ENCODE assay signal across 19 cellular contexts in the genomic region with DNA sequence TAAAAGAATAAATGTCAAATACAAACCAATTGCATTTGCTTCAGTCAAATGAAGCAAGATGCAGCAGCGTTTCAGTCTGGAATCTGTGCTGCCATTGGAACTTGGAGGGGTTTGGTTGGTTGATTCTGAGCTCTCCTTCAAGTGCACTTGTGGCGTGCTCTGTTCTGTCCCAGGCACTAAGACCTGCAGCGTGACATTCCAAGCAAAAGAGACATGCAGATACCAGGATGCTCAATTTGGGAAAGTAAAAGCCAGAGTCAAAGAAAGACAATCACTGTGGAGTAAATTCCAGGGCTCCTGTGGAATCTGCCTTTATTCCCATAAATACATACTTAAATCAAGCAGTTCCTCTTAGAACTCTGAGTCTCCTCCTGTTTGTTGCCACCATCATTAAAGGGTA.
"Had no signal": no experiment of that assay in that cellular context is flagged by ENCODE, and none has a peak within 500 bp of the region (broad histone marks: within the 10 kb centered on the region; RNA-seq: fewer than 3 reads in every experiment).

No MANE protein-coding gene starts in this region.

- H3K4me3 ChIP-seq: gastrocnemius medialis, left ventricle myocardium inferior, vagina had no signal

- H3K27ac ChIP-seq: brain microvascular endothelial cell, gastrocnemius medialis, left ventricle myocardium inferior, parathyroid adenoma, vagina had no signal

- DNase-seq: activated CD4-positive, alpha-beta T cell treated with anti-CD3 and anti-CD28 coated beads for 4 hours; activated CD8-positive, alpha-beta T cell treated with anti-CD3 and anti-CD28 coated beads for 36 hours; activated gamma-delta T cell treated with Interleukin-2 at 50 U/mL for 16 hours; activated T-cell treated with anti-CD3 and anti-CD28 coated beads, Interleukin-2, amount 50 U/mL, for 72 hours; amniotic stem cell; brain microvascular endothelial cell; gastrocnemius medialis; kidney; left ventricle myocardium inferior; mesenchymal stem cell; nephron progenitor cell; T-helper 2 cell had no signal

- H3K4me3 Mint-ChIP-seq: activated CD8-positive, alpha-beta T cell treated with anti-CD3 and anti-CD28 coated beads for 36 hours; activated naive CD8-positive, alpha-beta T cell; activated T-cell treated with anti-CD3 and anti-CD28 coated beads, Interleukin-2, amount 50 U/mL, for 72 hours; central memory CD8-positive, alpha-beta T cell; dendritic cell treated with granulocyte-macrophage colony-stimulating factor and Interleukin-4, amounts not matched to agents 40 ng/mL and 50 ng/mL, for 4 days; stimulated activated effector memory CD8-positive, alpha-beta T cell treated with anti-CD3 and anti-CD28 coated beads, Interleukin-12 subunit alpha, Interleukin-12 subunit beta, amount 100 ng/mL, for 72 hours; WTC11 had no signal

- H3K27ac Mint-ChIP-seq: activated CD8-positive, alpha-beta T cell treated with anti-CD3 and anti-CD28 coated beads for 36 hours; activated naive CD8-positive, alpha-beta T cell; activated T-cell treated with anti-CD3 and anti-CD28 coated beads, Interleukin-2, amount 50 U/mL, for 72 hours; dendritic cell treated with granulocyte-macrophage colony-stimulating factor and Interleukin-4, amounts not matched to agents 40 ng/mL and 50 ng/mL, for 4 days; stimulated activated effector memory CD8-positive, alpha-beta T cell treated with anti-CD3 and anti-CD28 coated beads, Interleukin-12 subunit alpha, Interleukin-12 subunit beta, amount 100 ng/mL, for 72 hours; WTC11 had no signal

- H3K9me3 ChIP-seq: gastrocnemius medialis, left ventricle myocardium inferior, vagina had no signal

- H3K36me3 ChIP-seq: brain microvascular endothelial cell, gastrocnemius medialis, left ventricle myocardium inferior, vagina had no signal

- H3K4me1 ChIP-seq: gastrocnemius medialis, left ventricle myocardium inferior, parathyroid adenoma, vagina had no signal

- H3K9me3 Mint-ChIP-seq: activated CD8-positive, alpha-beta T cell treated with anti-CD3 and anti-CD28 coated beads for 36 hours; activated T-cell treated with anti-CD3 and anti-CD28 coated beads, Interleukin-2, amount 50 U/mL, for 72 hours; central memory CD8-positive, alpha-beta T cell; dendritic cell treated with granulocyte-macrophage colony-stimulating factor and Interleukin-4, amounts not matched to agents 40 ng/mL and 50 ng/mL, for 4 days; nephron progenitor cell; stimulated activated effector memory CD8-positive, alpha-beta T cell treated with anti-CD3 and anti-CD28 coated beads, Interleukin-12 subunit alpha, Interleukin-12 subunit beta, amount 100 ng/mL, for 72 hours; WTC11 had no signal

- H3K9ac ChIP-seq: parathyroid adenoma had no signal

- H3K4me1 Mint-ChIP-seq: central memory CD8-positive, alpha-beta T cell had no signal

- H3K27me3 ChIP-seq: brain microvascular endothelial cell, gastrocnemius medialis, vagina had no signal

- H3K36me3 Mint-ChIP-seq: activated naive CD8-positive, alpha-beta T cell; stimulated activated effector memory CD8-positive, alpha-beta T cell treated with anti-CD3 and anti-CD28 coated beads, Interleukin-12 subunit alpha, Interleukin-12 subunit beta, amount 100 ng/mL, for 72 hours; WTC11 had no signal
